5 cellular contexts compared by ENCODE assay signal in the genomic region with DNA sequence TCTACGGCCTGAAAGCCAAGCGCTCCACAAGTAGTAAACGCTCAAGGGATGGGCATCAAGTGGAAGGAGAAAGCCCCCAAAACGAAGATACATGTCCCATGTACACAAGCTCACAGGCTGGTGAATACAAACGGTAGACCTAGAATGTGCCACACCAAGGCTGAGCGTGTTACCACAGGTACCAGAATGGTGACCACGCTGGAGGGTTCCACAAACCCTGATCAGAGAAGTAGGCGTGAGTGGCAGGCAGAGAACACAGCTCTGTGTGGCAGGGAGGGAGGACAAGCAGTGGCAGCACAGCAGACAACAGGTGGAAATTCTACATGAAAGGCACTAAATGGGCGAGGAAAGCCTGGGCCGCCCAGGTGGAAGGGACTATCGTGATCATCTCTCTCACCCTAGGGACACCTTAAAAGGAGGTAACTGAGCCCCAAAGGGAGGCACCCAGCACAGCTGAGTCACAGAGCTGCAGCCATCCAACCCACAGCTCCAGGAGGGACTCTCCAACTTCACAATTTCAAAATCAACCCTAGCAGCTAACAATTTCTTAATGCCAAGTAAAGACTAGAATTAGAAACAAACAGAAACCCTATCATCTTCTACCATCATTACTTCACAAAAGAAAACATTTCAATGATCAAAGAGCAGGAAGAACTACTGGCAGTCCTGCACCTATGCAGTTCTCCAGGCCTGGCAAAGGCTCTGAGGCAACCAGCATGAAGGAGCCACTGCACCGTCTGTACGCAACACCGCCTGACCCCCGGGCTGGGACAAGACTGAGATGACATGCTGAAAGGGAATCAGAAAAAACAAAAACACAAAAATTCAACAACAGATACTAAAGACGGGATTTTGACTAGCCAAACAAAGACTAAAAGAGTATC. TPM values are rescaled to one million over a fixed set of nuclear protein-coding genes. Genes with fewer than 3 reads are reported as not detected.
"Had no signal": no experiment of that assay in that cellular context is flagged by ENCODE, and none has a peak within 500 bp of the region (broad histone marks: within the 10 kb centered on the region; RNA-seq: fewer than 3 reads in every experiment).

No MANE protein-coding gene starts in this region.

RNA-seq across cellular contexts. Expression of a gene that starts 51.4 kb away (rescaled TPM):
- total RNA-seq: glomerular endothelial cell, left ventricle myocardium superior, psoas muscle had no signal
- polyA plus RNA-seq: heart left ventricle, urinary bladder had no signal
